ENCODE assay signal across 1 cellular context in genomic region chr20:62627901-62628612, GRCh38.
TF ChIP-seq lines count a peak whose summit lies in the region.

No MANE protein-coding gene starts in this region.

TF ChIP-seq in WTC11, 78 proteins besides CTCF, POLR2A, EP300 and RAD21 (continued from another document):
- TF ChIP-seq CDX4 (CRISPR knock-in tag; IDR thresholded peaks at IDR 0.05; ENCODE audit: borderline replicate concordance) = no peak
- no peak for TF ChIP-seq ZNF317 (CRISPR knock-in tag; IDR thresholded peaks at IDR 0.05; ENCODE audit: borderline replicate concordance, low read depth)
- TF ChIP-seq TEAD4 (CRISPR knock-in tag; IDR thresholded peaks at IDR 0.05) = no peak
- no peak for TF ChIP-seq FOXJ3 (CRISPR knock-in tag; IDR thresholded peaks at IDR 0.05; ENCODE audit: borderline replicate concordance)
- no peak for TF ChIP-seq PRRX2 (CRISPR knock-in tag; IDR thresholded peaks at IDR 0.05)
- no peak for TF ChIP-seq JUN (CRISPR knock-in tag; IDR thresholded peaks at IDR 0.05)
- no peak for TF ChIP-seq ZNF121 (CRISPR knock-in tag; IDR thresholded peaks at IDR 0.05)
- TF ChIP-seq ZNF219 (CRISPR knock-in tag; IDR thresholded peaks at IDR 0.05; ENCODE audit: borderline replicate concordance) = no peak
- TF ChIP-seq GABPB1 (CRISPR knock-in tag; IDR thresholded peaks at IDR 0.05) = no peak
- no peak for TF ChIP-seq ZNF232 (CRISPR knock-in tag; IDR thresholded peaks at IDR 0.05)
